ENCODE assay signal across 30 cellular contexts in the genomic region with DNA sequence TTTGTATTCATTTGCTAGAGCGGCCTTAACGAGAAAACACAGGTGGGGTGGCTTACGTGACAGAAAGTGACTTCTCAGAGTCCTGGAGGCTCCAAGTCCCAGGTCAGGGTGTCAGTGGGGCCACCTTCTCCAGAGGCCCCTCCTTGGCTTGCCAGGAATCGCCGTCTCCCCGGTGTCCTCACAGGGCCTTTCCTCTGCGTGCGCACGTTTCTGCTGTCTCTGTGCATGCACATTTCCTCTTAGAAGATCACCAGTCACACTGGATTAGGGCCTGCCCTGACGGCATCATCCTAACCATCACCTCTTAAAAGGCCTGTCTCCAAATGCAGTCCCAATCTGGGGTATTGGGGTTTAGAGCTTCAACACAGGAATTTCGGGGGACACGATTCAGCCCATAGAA.
"Had no signal": no experiment of that assay in that cellular context is flagged by ENCODE, and none has a peak within 500 bp of the region (broad histone marks: within the 10 kb centered on the region; RNA-seq: fewer than 3 reads in every experiment).

No MANE protein-coding gene starts in this region.

- H3K9me3 ChIP-seq: adrenal gland, body of pancreas, esophagus squamous epithelium, gastroesophageal sphincter had no signal

- H3K36me3 Mint-ChIP-seq: activated CD4-positive, alpha-beta memory T cell treated with anti-CD3 and anti-CD28 coated beads for 36 hours; activated CD8-positive, alpha-beta memory T cell treated with anti-CD3 and anti-CD28 coated beads, Interleukin-2, amount 10 ng/mL, durations not matched to agents 7 days and 5 days; activated naive CD4-positive, alpha-beta T cell treated with anti-CD3 and anti-CD28 coated beads, Interleukin-2, amount 50 U/mL, for 24 hours; activated naive CD8-positive, alpha-beta T cell treated with anti-CD3 and anti-CD28 coated beads for 36 hours had no signal

- DNase-seq: activated CD4-positive, alpha-beta memory T cell treated with anti-CD3 and anti-CD28 coated beads for 36 hours; activated CD4-positive, alpha-beta T cell treated with anti-CD3 and anti-CD28 coated beads for 36 hours; activated CD4-positive, alpha-beta T cell treated with anti-CD3 and anti-CD28 coated beads, Interleukin-2, amount 10 ng/mL, durations not matched to agents 24 days and 14 days; activated CD4-positive, CD25-positive, alpha-beta regulatory T cell; activated CD4-positive, CD25-positive, alpha-beta regulatory T cell treated with anti-CD3 and anti-CD28 coated beads, Interleukin-2, amount 50 U/mL, for 72 hours; activated CD8-positive, alpha-beta memory T cell treated with anti-CD3 and anti-CD28 coated beads, Interleukin-2, amount 10 ng/mL, durations not matched to agents 7 days and 5 days; activated CD8-positive, alpha-beta memory T cell treated with anti-CD3 and anti-CD28 coated beads, Interleukin-2, amount 50 U/mL, for 4 hours; activated CD8-positive, alpha-beta T cell treated with anti-CD3 and anti-CD28 coated beads, Interleukin-2, amount 10 ng/mL, durations not matched to agents 7 days and 5 days; activated effector memory CD4-positive, alpha-beta T cell treated with anti-CD3 and anti-CD28 coated beads, Interleukin-2, amount 50 U/mL, for 16 hours; activated naive CD4-positive, alpha-beta T cell treated with anti-CD3 and anti-CD28 coated beads for 36 hours; activated naive CD8-positive, alpha-beta T cell treated with anti-CD3 and anti-CD28 coated beads for 36 hours; activated naive CD8-positive, alpha-beta T cell treated with anti-CD3 and anti-CD28 coated beads, Interleukin-2, amount 50 U/mL, for 24 hours; activated T-cell treated with anti-CD3 and anti-CD28 coated beads, Interleukin-2, amount 50 U/mL, for 1 hour; activated T-cell treated with anti-CD3 and anti-CD28 coated beads, Interleukin-2, amount 50 U/mL, for 48 hours; adrenal gland; amygdala; body of pancreas; caudate nucleus; effector CD8-positive, alpha-beta T cell; esophagus squamous epithelium; foreskin melanocyte; T-helper 1 cell; T-helper 17 cell; T1000 had no signal

- H3K27ac Mint-ChIP-seq: activated CD4-positive, alpha-beta memory T cell treated with anti-CD3 and anti-CD28 coated beads for 36 hours; activated CD4-positive, alpha-beta T cell treated with anti-CD3 and anti-CD28 coated beads for 36 hours; activated CD4-positive, alpha-beta T cell treated with anti-CD3 and anti-CD28 coated beads, Interleukin-2, amount 10 ng/mL, durations not matched to agents 24 days and 14 days; activated CD8-positive, alpha-beta memory T cell treated with anti-CD3 and anti-CD28 coated beads, Interleukin-2, amount 10 ng/mL, durations not matched to agents 7 days and 5 days; activated CD8-positive, alpha-beta T cell treated with anti-CD3 and anti-CD28 coated beads, Interleukin-2, amount 10 ng/mL, durations not matched to agents 7 days and 5 days; activated naive CD4-positive, alpha-beta T cell treated with anti-CD3 and anti-CD28 coated beads for 36 hours; activated naive CD4-positive, alpha-beta T cell treated with anti-CD3 and anti-CD28 coated beads, Interleukin-2, amount 50 U/mL, for 24 hours; activated naive CD8-positive, alpha-beta T cell treated with anti-CD3 and anti-CD28 coated beads for 36 hours; activated naive CD8-positive, alpha-beta T cell treated with anti-CD3 and anti-CD28 coated beads, Interleukin-2, amount 50 U/mL, for 24 hours; activated T-helper 1 cell treated with anti-CD3 and anti-CD28 coated beads, Interleukin-12 subunit alpha, Interleukin-12 subunit beta, Interleukin-2, Interleukin-4 antibody, amounts not matched to agents 30 ng/mL and 10 ng/mL and 1 ng/mL, durations not matched to agents 14 hours and 24 hours and 36 hours; activated T-helper 2 cell treated with anti-CD3 and anti-CD28 coated beads, Interferon-gamma antibody, Interleukin-2, Interleukin-4, amounts not matched to agents 10 μg/mL and 5 μg/mL and 100 μg/mL, durations not matched to agents 14 hours and 24 hours and 36 hours; T-helper 17 cell; T-helper 2 cell treated with Interferon-gamma antibody and Interleukin-4, amounts not matched to agents 5 μg/mL and 100 μg/mL, for 36 hours had no signal

- ATAC-seq: activated CD4-positive, alpha-beta T cell treated with anti-CD3 and anti-CD28 coated beads for 36 hours; activated CD8-positive, alpha-beta memory T cell treated with anti-CD3 and anti-CD28 coated beads, Interleukin-2, amount 10 ng/mL, durations not matched to agents 7 days and 5 days; activated CD8-positive, alpha-beta T cell treated with anti-CD3 and anti-CD28 coated beads, Interleukin-2, amount 10 ng/mL, durations not matched to agents 7 days and 5 days; activated naive CD8-positive, alpha-beta T cell treated with anti-CD3 and anti-CD28 coated beads, Interleukin-2, amount 50 U/mL, for 24 hours; body of pancreas; gastroesophageal sphincter; T-helper 17 cell had no signal

- H3K9me3 Mint-ChIP-seq: activated CD4-positive, alpha-beta memory T cell treated with anti-CD3 and anti-CD28 coated beads for 36 hours; activated CD4-positive, alpha-beta T cell treated with anti-CD3 and anti-CD28 coated beads, Interleukin-2, amount 10 ng/mL, durations not matched to agents 24 days and 14 days; activated naive CD4-positive, alpha-beta T cell treated with anti-CD3 and anti-CD28 coated beads for 36 hours; activated naive CD4-positive, alpha-beta T cell treated with anti-CD3 and anti-CD28 coated beads, Interleukin-2, amount 50 U/mL, for 24 hours; activated naive CD8-positive, alpha-beta T cell treated with anti-CD3 and anti-CD28 coated beads for 36 hours; activated naive CD8-positive, alpha-beta T cell treated with anti-CD3 and anti-CD28 coated beads, Interleukin-2, amount 50 U/mL, for 24 hours; activated T-helper 1 cell treated with anti-CD3 and anti-CD28 coated beads, Interleukin-12 subunit alpha, Interleukin-12 subunit beta, Interleukin-2, Interleukin-4 antibody, amounts not matched to agents 30 ng/mL and 10 ng/mL and 1 ng/mL, durations not matched to agents 14 hours and 24 hours and 36 hours; activated T-helper 2 cell treated with anti-CD3 and anti-CD28 coated beads, Interferon-gamma antibody, Interleukin-2, Interleukin-4, amounts not matched to agents 10 μg/mL and 5 μg/mL and 100 μg/mL, durations not matched to agents 14 hours and 24 hours and 36 hours; T-helper 2 cell treated with Interferon-gamma antibody and Interleukin-4, amounts not matched to agents 5 μg/mL and 100 μg/mL, for 36 hours had no signal

- H3K4me3 ChIP-seq: adrenal gland, body of pancreas, esophagus squamous epithelium, gastroesophageal sphincter had no signal

- H3K4me3 Mint-ChIP-seq: activated CD4-positive, alpha-beta memory T cell treated with anti-CD3 and anti-CD28 coated beads for 36 hours; activated CD4-positive, alpha-beta T cell treated with anti-CD3 and anti-CD28 coated beads for 36 hours; activated CD4-positive, alpha-beta T cell treated with anti-CD3 and anti-CD28 coated beads, Interleukin-2, amount 10 ng/mL, durations not matched to agents 24 days and 14 days; activated CD8-positive, alpha-beta memory T cell treated with anti-CD3 and anti-CD28 coated beads, Interleukin-2, amount 10 ng/mL, durations not matched to agents 7 days and 5 days; activated CD8-positive, alpha-beta T cell treated with anti-CD3 and anti-CD28 coated beads, Interleukin-2, amount 10 ng/mL, durations not matched to agents 7 days and 5 days; activated naive CD4-positive, alpha-beta T cell treated with anti-CD3 and anti-CD28 coated beads for 36 hours; activated naive CD4-positive, alpha-beta T cell treated with anti-CD3 and anti-CD28 coated beads, Interleukin-2, amount 50 U/mL, for 24 hours; activated naive CD8-positive, alpha-beta T cell treated with anti-CD3 and anti-CD28 coated beads for 36 hours; activated naive CD8-positive, alpha-beta T cell treated with anti-CD3 and anti-CD28 coated beads, Interleukin-2, amount 50 U/mL, for 24 hours; activated T-helper 1 cell treated with anti-CD3 and anti-CD28 coated beads, Interleukin-12 subunit alpha, Interleukin-12 subunit beta, Interleukin-2, Interleukin-4 antibody, amounts not matched to agents 30 ng/mL and 10 ng/mL and 1 ng/mL, durations not matched to agents 14 hours and 24 hours and 36 hours; T-helper 17 cell; T-helper 2 cell treated with Interferon-gamma antibody and Interleukin-4, amounts not matched to agents 5 μg/mL and 100 μg/mL, for 36 hours had no signal

- H3K27ac ChIP-seq: adrenal gland, body of pancreas, epithelial cell of prostate, esophagus squamous epithelium, gastroesophageal sphincter had no signal

- H3K4me1 Mint-ChIP-seq: activated CD4-positive, alpha-beta T cell treated with anti-CD3 and anti-CD28 coated beads for 36 hours; activated CD4-positive, alpha-beta T cell treated with anti-CD3 and anti-CD28 coated beads, Interleukin-2, amount 10 ng/mL, durations not matched to agents 24 days and 14 days; activated naive CD8-positive, alpha-beta T cell treated with anti-CD3 and anti-CD28 coated beads, Interleukin-2, amount 50 U/mL, for 24 hours had no signal

- H3K27me3 ChIP-seq: body of pancreas, gastroesophageal sphincter had no signal

- H3K36me3 ChIP-seq: adrenal gland, esophagus squamous epithelium, gastroesophageal sphincter had no signal
